In the genomic region with DNA sequence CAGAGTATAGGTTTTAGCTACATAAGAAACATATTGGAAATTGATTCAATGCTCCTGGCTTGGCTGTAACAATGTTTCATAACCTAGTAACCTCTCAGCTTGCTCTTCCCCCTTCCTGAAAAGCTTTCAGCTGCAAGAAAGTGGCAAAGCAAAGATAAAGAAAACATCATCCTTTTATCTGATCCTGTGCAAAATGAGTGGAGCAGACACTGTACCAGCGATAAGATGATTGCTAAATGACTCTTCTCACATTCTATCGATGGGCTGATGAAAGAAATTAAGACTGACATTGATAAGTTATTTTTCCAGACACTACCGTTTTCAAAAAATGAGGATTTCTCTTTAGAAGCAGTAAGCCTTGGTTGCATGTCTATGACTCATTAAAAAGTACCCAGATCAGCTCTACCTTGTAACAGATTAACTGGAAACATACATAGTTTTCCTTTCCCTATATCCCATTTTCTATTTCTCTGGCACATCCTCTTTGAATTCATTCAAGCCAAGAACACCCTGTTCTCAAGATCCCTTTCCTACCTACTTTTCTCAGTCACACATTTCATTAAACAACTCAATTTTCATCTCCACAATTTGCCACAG, we compare ENCODE assay signal across 28 cellular contexts.
DNase-seq lines count a peak whose midpoint lies in the region; ATAC-seq and TF ChIP-seq lines count a peak whose summit lies in the region.
"Had no signal": no experiment of that assay in that cellular context is flagged by ENCODE, and none has a peak within 500 bp of the region (broad histone marks: within the 10 kb centered on the region; RNA-seq: fewer than 3 reads in every experiment).

No MANE protein-coding gene starts in this region.

- H3K4me1 Mint-ChIP-seq in HFFc6 (ENCODE audit: low read depth): peaks cover 31% of the 10 kb centered on the region; the same call in 1 of the 2 replicates
- peaks cover 14% of the 10 kb centered on the region for H3K4me1 Mint-ChIP-seq in type B pancreatic cell (ENCODE audit: unreplicated experiment)
- H3K4me1 Mint-ChIP-seq: activated CD4-positive, alpha-beta T cell treated with anti-CD3 and anti-CD28 coated beads, Interleukin-2, amount 10 ng/mL, durations not matched to agents 7 days and 5 days; naive thymus-derived CD8-positive, alpha-beta T cell had no signal

- no peaks in the 10 kb centered on the region for H3K27me3 ChIP-seq in adipocyte (replicated peaks; ENCODE audit: control insufficient read depth, insufficient read depth, low read length)
- H3K27me3 ChIP-seq: BLaER1 treated with 17β-estradiol and CSF1 and Interleukin-3, amounts not matched to agents 10 nM and 100 nM; colonic mucosa; thyroid gland; vagina had no signal

- H3K4me3 ChIP-seq in adipocyte (ENCODE audit: low read length): no peak overlapping the region
- H3K4me3 ChIP-seq: BLaER1 treated with 17β-estradiol and CSF1 and Interleukin-3, amounts not matched to agents 10 nM and 100 nM; colonic mucosa; lung; PC-9; thyroid gland; vagina had no signal

- H3K4me1 ChIP-seq in adipocyte (ENCODE audit: control insufficient read depth, insufficient read depth, low read length): peaks cover 6% of the 10 kb centered on the region
- H3K4me1 ChIP-seq: colonic mucosa, thyroid gland, vagina had no signal

- H3K9me3 Mint-ChIP-seq in HFFc6: no peaks in the 10 kb centered on the region
- H3K9me3 Mint-ChIP-seq in type B pancreatic cell: peaks cover 6% of the 10 kb centered on the region
- H3K9me3 Mint-ChIP-seq: activated CD4-positive, alpha-beta T cell treated with anti-CD3 and anti-CD28 coated beads, Interleukin-2, amount 10 ng/mL, durations not matched to agents 7 days and 5 days had no signal

- H3K36me3 Mint-ChIP-seq in HFFc6 (ENCODE audit: low read depth) (no peaks in the 10 kb centered on the region), type B pancreatic cell (no peaks in the 10 kb centered on the region)
- H3K36me3 Mint-ChIP-seq: activated naive CD4-positive, alpha-beta T cell treated with anti-CD3 and anti-CD28 coated beads, Interleukin-2, amount 50 U/mL, for 72 hours had no signal

- H3K9me3 ChIP-seq in adipocyte (ENCODE audit: control insufficient read depth, low read length): peaks cover 2% of the 10 kb centered on the region
- H3K9me3 ChIP-seq: colonic mucosa, thyroid gland, vagina had no signal

- no peak overlapping the region for H3K9ac ChIP-seq in adipocyte (ENCODE audit: low read length)
- H3K9ac ChIP-seq: BLaER1 treated with 17β-estradiol and CSF1 and Interleukin-3, amounts not matched to agents 10 nM and 100 nM had no signal

- H3K4me3 Mint-ChIP-seq in HFFc6 (peak overlapping the region; percentile 18; the same call in 1 of the 2 replicates), type B pancreatic cell (no peak overlapping the region)
- H3K4me3 Mint-ChIP-seq: activated CD4-positive, alpha-beta T cell treated with anti-CD3 and anti-CD28 coated beads, Interleukin-2, amount 10 ng/mL, durations not matched to agents 7 days and 5 days; naive thymus-derived CD8-positive, alpha-beta T cell had no signal

- no peak overlapping the region for H3K27ac Mint-ChIP-seq in HFFc6
- H3K27ac Mint-ChIP-seq in type B pancreatic cell: peak overlapping the region; percentile 0
- H3K27ac Mint-ChIP-seq: activated CD4-positive, alpha-beta T cell treated with anti-CD3 and anti-CD28 coated beads, Interleukin-2, amount 10 ng/mL, durations not matched to agents 7 days and 5 days; activated naive CD4-positive, alpha-beta T cell treated with anti-CD3 and anti-CD28 coated beads, Interleukin-2, amount 50 U/mL, for 72 hours; naive thymus-derived CD8-positive, alpha-beta T cell had no signal

- DNase-seq in HFFc6 (no peak), adipocyte (ENCODE audit: low read depth) (peak; percentile 10), iris pigment epithelial cell (ENCODE audit: low read depth) (peak; percentile 17), type B pancreatic cell (ENCODE audit: extremely low spot score, unreplicated experiment) (no peak), hepatic stellate cell (ENCODE audit: low spot score) (no peak)
- DNase-seq in activated CD4-positive, CD25-positive, alpha-beta regulatory T cell treated with anti-CD3 and anti-CD28 coated beads, Interleukin-2, amount 50 U/mL, for 72 hours: no peak
- DNase-seq: activated CD4-positive, alpha-beta T cell treated with anti-CD3 and anti-CD28 coated beads, Interleukin-2, amount 10 ng/mL, durations not matched to agents 7 days and 5 days; activated effector memory CD4-positive, alpha-beta T cell treated with Interleukin-2 at 50 U/mL for 16 hours; colonic mucosa; DMS79; effector CD8-positive, alpha-beta T cell; GF-D8; GOT3; KG1; MM.1S; naive thymus-derived CD8-positive, alpha-beta T cell; NCI-H1930; NCI-H526 treated with DMSO at 0.1 percent for 48 hours; PC-9; stimulated activated CD4-positive, alpha-beta T cell treated with anti-CD3 and anti-CD28 coated beads, Interleukin-4, amount 100 ng/mL, for 24 hours; T-helper 9 cell; thyroid gland had no signal

- no peaks in the 10 kb centered on the region for H3K36me3 ChIP-seq in adipocyte (ENCODE audit: control insufficient read depth, insufficient read depth, low read length, severe bottlenecking)
- H3K36me3 ChIP-seq: BLaER1 treated with 17β-estradiol and CSF1 and Interleukin-3, amounts not matched to agents 10 nM and 100 nM; colonic mucosa; thyroid gland; vagina had no signal

- ATAC-seq in GM21786 (IDR thresholded peaks at IDR 0.05; ENCODE audit: unreplicated experiment): no peak
- ATAC-seq: activated naive CD4-positive, alpha-beta T cell treated with anti-CD3 and anti-CD28 coated beads, Interleukin-2, amount 50 U/mL, for 72 hours; naive thymus-derived CD8-positive, alpha-beta T cell; Right ventricle myocardium inferior had no signal

- TF ChIP-seq CTCF in HFFc6 (IDR thresholded peaks at IDR 0.05) (no peak), type B pancreatic cell (conservative IDR thresholded peaks at IDR 0.05) (no peak)

- H3K27me3 Mint-ChIP-seq in HFFc6 (ENCODE audit: insufficient read depth): no peaks in the 10 kb centered on the region; the same call in 1 of the 2 replicates
- no peaks in the 10 kb centered on the region for H3K27me3 Mint-ChIP-seq in type B pancreatic cell
- H3K27me3 Mint-ChIP-seq: activated CD4-positive, alpha-beta T cell treated with anti-CD3 and anti-CD28 coated beads, Interleukin-2, amount 10 ng/mL, durations not matched to agents 7 days and 5 days; naive thymus-derived CD8-positive, alpha-beta T cell had no signal

Comparison
In these comparisons a context has a peak if more than half of its experiments do, and no peak if none do; other contexts are left out.
1. DNase-seq: peak in adipocyte (single experiment) and iris pigment epithelial cell (single experiment); none in HFFc6 (single experiment), type B pancreatic cell (single experiment), activated CD4-positive, CD25-positive, alpha-beta regulatory T cell treated with anti-CD3 and anti-CD28 coated beads, Interleukin-2, amount 50 U/mL, for 72 hours (single experiment) and hepatic stellate cell (single experiment).